In the genomic region with DNA sequence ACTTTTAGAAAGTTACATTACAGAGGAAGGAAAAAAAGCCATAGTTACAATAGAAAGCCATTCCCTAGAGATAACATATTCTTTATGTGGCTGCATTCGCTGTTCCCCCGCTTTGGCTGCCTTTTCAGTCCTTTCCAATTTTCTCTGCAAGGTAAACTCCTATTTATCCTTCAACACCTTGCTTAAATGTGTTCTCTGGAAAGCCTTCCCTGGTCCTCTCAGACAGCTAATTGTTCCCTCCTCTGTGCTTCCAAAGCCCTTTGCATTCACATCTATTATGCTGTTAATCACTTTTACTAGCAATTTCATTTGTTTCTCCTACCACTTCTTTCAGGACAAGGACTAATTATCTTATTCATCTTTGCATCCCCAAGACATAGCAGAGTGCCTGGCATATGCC, we compare ENCODE assay signal across 15 cellular contexts. TPM values are rescaled to one million over a fixed set of nuclear protein-coding genes. Genes with fewer than 3 reads are reported as not detected.
DNase-seq lines count a peak whose midpoint lies in the region; ATAC-seq and TF ChIP-seq lines count a peak whose summit lies in the region.
"Had no signal": no experiment of that assay in that cellular context is flagged by ENCODE, and none has a peak within 500 bp of the region (broad histone marks: within the 10 kb centered on the region; RNA-seq: fewer than 3 reads in every experiment).

No MANE protein-coding gene starts in this region.

- ATAC-seq in GM21360 (IDR thresholded peaks at IDR 0.05; ENCODE audit: unreplicated experiment), result no peak
- ATAC-seq: activated naive CD8-positive, alpha-beta T cell treated with anti-CD3 and anti-CD28 coated beads, Interleukin-2, amount 50 U/mL, for 24 hours; WTC11 had no signal

- H3K27me3 ChIP-seq in brain microvascular endothelial cell (replicated peaks), result no peaks in the 10 kb centered on the region
- no peaks in the 10 kb centered on the region for H3K27me3 ChIP-seq in esophagus muscularis mucosa

- H3K9me3 Mint-ChIP-seq in activated CD4-positive, alpha-beta T cell treated with anti-CD3 and anti-CD28 coated beads, Interleukin-2, amount 10 ng/mL, durations not matched to agents 7 days and 5 days, result no peaks in the 10 kb centered on the region
- H3K9me3 Mint-ChIP-seq: activated naive CD8-positive, alpha-beta T cell treated with anti-CD3 and anti-CD28 coated beads, Interleukin-2, amount 50 U/mL, for 24 hours; mesothelial cell of epicardium had no signal

- peaks cover 5% of the 10 kb centered on the region for H3K4me1 Mint-ChIP-seq in activated CD4-positive, alpha-beta T cell treated with anti-CD3 and anti-CD28 coated beads, Interleukin-2, amount 10 ng/mL, durations not matched to agents 7 days and 5 days

- H3K36me3 ChIP-seq in brain microvascular endothelial cell (replicated peaks) (peaks cover 4% of the 10 kb centered on the region), mesodermal cell (ENCODE audit: control insufficient read depth, insufficient read depth, low read length) (peaks cover 15% of the 10 kb centered on the region), esophagus muscularis mucosa (no peaks in the 10 kb centered on the region)

- no peak overlapping the region for H3K27ac ChIP-seq in brain microvascular endothelial cell
- no peak overlapping the region for H3K27ac ChIP-seq in mesodermal cell (ENCODE audit: low read depth, low read length, severe bottlenecking)
- no peak overlapping the region for H3K27ac ChIP-seq in esophagus muscularis mucosa (replicated peaks in 1 of 4)
- H3K27ac ChIP-seq: HL-60 had no signal

- no peak overlapping the region for H3K27ac Mint-ChIP-seq in activated CD4-positive, alpha-beta T cell treated with anti-CD3 and anti-CD28 coated beads, Interleukin-2, amount 10 ng/mL, durations not matched to agents 7 days and 5 days
- H3K27ac Mint-ChIP-seq: activated naive CD8-positive, alpha-beta T cell treated with anti-CD3 and anti-CD28 coated beads, Interleukin-2, amount 50 U/mL, for 24 hours; mesothelial cell of epicardium; WTC11 had no signal

- CTCF ChIA-PET in activated CD4-positive, alpha-beta T cell treated with anti-CD3 and anti-CD28 coated beads, Interleukin-2, amount 10 ng/mL, durations not matched to agents 7 days and 5 days (lab: Charles Lee), result interaction anchor here (0.6 kb wide), 1 partner anchor 9 kb away, joined by 3 read pairs; no protein-coding TSS in a partner anchor

- H3K4me3 Mint-ChIP-seq in activated CD4-positive, alpha-beta T cell treated with anti-CD3 and anti-CD28 coated beads, Interleukin-2, amount 10 ng/mL, durations not matched to agents 7 days and 5 days, result no peak overlapping the region
- H3K4me3 Mint-ChIP-seq: activated naive CD8-positive, alpha-beta T cell treated with anti-CD3 and anti-CD28 coated beads, Interleukin-2, amount 50 U/mL, for 24 hours; mesothelial cell of epicardium; WTC11 had no signal

- TF ChIP-seq CTCF in AG10803 (conservative IDR thresholded peaks at IDR 0.05; ENCODE audit: low read length), result no peak
- TF ChIP-seq CTCF in HFF-Myc (IDR thresholded peaks at IDR 0.05; ENCODE audit: low read depth, low read length, missing control alignments), result no peak
- TF ChIP-seq CTCF in brain microvascular endothelial cell (IDR thresholded peaks at IDR 0.05; ENCODE audit: low read depth, low read length, missing control alignments), result no peak
- no peak for TF ChIP-seq CTCF in esophagus muscularis mucosa (IDR thresholded peaks at IDR 0.05)

- no peak for TF ChIP-seq EP300 in esophagus muscularis mucosa (IDR thresholded peaks at IDR 0.05)

- DNase-seq in AG10803 (ENCODE audit: low read depth) (no peak), HFF-Myc (ENCODE audit: extremely low read depth, low read depth) (no peak), brain microvascular endothelial cell (no peak), esophagus muscularis mucosa (ENCODE audit: extremely low spot score) (no peak), C1 segment of cervical spinal cord (lab: John Stamatoyannopoulos, UW) (no peak)
- no peak for DNase-seq in activated CD4-positive, alpha-beta T cell treated with anti-CD3 and anti-CD28 coated beads, Interleukin-2, amount 10 ng/mL, durations not matched to agents 7 days and 5 days
- DNase-seq: activated CD8-positive, alpha-beta memory T cell treated with anti-CD3 and anti-CD28 coated beads, Interleukin-2, amount 50 U/mL, for 48 hours; activated naive CD8-positive, alpha-beta T cell treated with anti-CD3 and anti-CD28 coated beads, Interleukin-2, amount 50 U/mL, for 24 hours; hippocampal formation; MM.1S had no signal

- H3K27me3 Mint-ChIP-seq in activated CD4-positive, alpha-beta T cell treated with anti-CD3 and anti-CD28 coated beads, Interleukin-2, amount 10 ng/mL, durations not matched to agents 7 days and 5 days, result peaks cover 24% of the 10 kb centered on the region

- no peak for TF ChIP-seq POLR2A in esophagus muscularis mucosa (IDR thresholded peaks at IDR 0.05; ENCODE audit: low read depth)

- H3K4me3 ChIP-seq in AG10803 (ENCODE audit: low read length), result peak overlapping the region; percentile 69
- H3K4me3 ChIP-seq in HFF-Myc (replicated peaks; ENCODE audit: low read depth, low read length), result peak overlapping the region; percentile 71
- peak overlapping the region; percentile 68 for H3K4me3 ChIP-seq in brain microvascular endothelial cell (ENCODE audit: low read depth, low read length)
- H3K4me3 ChIP-seq in mesodermal cell (ENCODE audit: extremely low read depth, insufficient read depth, low read length, poor library complexity, severe bottlenecking), result peak overlapping the region; percentile 58
- H3K4me3 ChIP-seq in esophagus muscularis mucosa, result no peak overlapping the region

- no peaks in the 10 kb centered on the region for H3K36me3 Mint-ChIP-seq in activated CD4-positive, alpha-beta T cell treated with anti-CD3 and anti-CD28 coated beads, Interleukin-2, amount 10 ng/mL, durations not matched to agents 7 days and 5 days (ENCODE audit: low read depth)

- WGBS in mesodermal cell (ENCODE audit: insufficient coverage in 2 of 2), 2 experiments, result 42 to 49% methylated on average over 2 of the region's 2 CpGs
- 100% methylated on average over 2 of the region's 2 CpGs for WGBS in esophagus muscularis mucosa

- H3K4me1 ChIP-seq in mesodermal cell (ENCODE audit: control insufficient read depth, insufficient read depth, low read length, poor library complexity, severe bottlenecking) (peaks cover 44% of the 10 kb centered on the region), esophagus muscularis mucosa (peaks cover 22 to 48% (median 45%) of the 10 kb centered on the region in 4 donors)

- in situ Hi-C loops in brain microvascular endothelial cell (cut with HindIII; ENCODE audit: low pct_ligation_motif_present, low sequenced_read_pairs), result no loop called here

- H3K9me3 ChIP-seq in mesodermal cell (ENCODE audit: control insufficient read depth, low read length), result no peaks in the 10 kb centered on the region
- H3K9me3 ChIP-seq in esophagus muscularis mucosa, result no peaks in the 10 kb centered on the region

- POLR2A ChIA-PET in activated CD4-positive, alpha-beta T cell treated with anti-CD3 and anti-CD28 coated beads, Interleukin-2, amount 10 ng/mL, durations not matched to agents 7 days and 5 days (lab: Charles Lee), result no interaction called here

- intact Hi-C loops in esophagus muscularis mucosa (cut with DNase I), result loop anchor here (5.0 kb wide), 2 partner anchors 37 to 127 kb away; no protein-coding TSS in a partner anchor

RNA-seq across cellular contexts. Expression of a gene that starts 1.6 kb away (rescaled TPM):
- 179 TPM for polyA plus RNA-seq in mesodermal cell (2013, experiment 1 of 2)
- polyA plus RNA-seq in mesodermal cell (2013, experiment 2 of 2), result 133 TPM
- total RNA-seq in esophagus muscularis mucosa, result 100 to 1,000 TPM; 104 to 274 (median 201) TPM
- total RNA-seq in activated CD4-positive, alpha-beta T cell treated with anti-CD3 and anti-CD28 coated beads, Interleukin-2, amount 10 ng/mL, durations not matched to agents 7 days and 5 days, result 10 to 100 TPM; 43.2 to 48.3 TPM

RNA-seq across cellular contexts. Expression of a gene that starts 43.1 kb away (rescaled TPM):
- 4.2 TPM for polyA plus RNA-seq in mesodermal cell (2013, experiment 1 of 2)
- polyA plus RNA-seq in mesodermal cell (2013, experiment 2 of 2), result 3.3 TPM
- total RNA-seq in esophagus muscularis mucosa, result 1 to 10 TPM; 6.6 to 8.2 (median 7.7) TPM
- 1 to 10 TPM; 1.5 to 2.2 TPM for total RNA-seq in activated CD4-positive, alpha-beta T cell treated with anti-CD3 and anti-CD28 coated beads, Interleukin-2, amount 10 ng/mL, durations not matched to agents 7 days and 5 days

Comparison
In these comparisons a context has a peak if more than half of its experiments do, and no peak if none do; other contexts are left out.
1. H3K4me3 ChIP-seq: peak in AG10803 (single experiment), HFF-Myc (single experiment), brain microvascular endothelial cell (single experiment) and mesodermal cell (single experiment); none in esophagus muscularis mucosa (0 of 4).